ENCODE assay signal across 25 cellular contexts in genomic region chr7:157579425-157579824, GRCh38.
"Had no signal": no experiment of that assay in that cellular context is flagged by ENCODE, and none has a peak within 500 bp of the region (broad histone marks: within the 10 kb centered on the region; RNA-seq: fewer than 3 reads in every experiment).

No MANE protein-coding gene starts in this region.

- H3K9ac ChIP-seq: parathyroid adenoma had no signal

- H3K27ac ChIP-seq: epithelial cell of prostate, esophagus muscularis mucosa, gastrocnemius medialis, heart right ventricle, left ventricle myocardium inferior, lower lobe of right lung, parathyroid adenoma, psoas muscle, right lobe of liver, thoracic aorta, upper lobe of left lung, vagina had no signal

- H3K4me3 ChIP-seq: esophagus muscularis mucosa, gastrocnemius medialis, heart right ventricle, left ventricle myocardium inferior, lower lobe of right lung, psoas muscle, right lobe of liver, thoracic aorta, upper lobe of left lung, vagina had no signal

- H3K79me2 ChIP-seq: parathyroid adenoma had no signal

- H3K9me3 ChIP-seq: esophagus muscularis mucosa, gastrocnemius medialis, heart right ventricle, left ventricle myocardium inferior, lower lobe of right lung, psoas muscle, right lobe of liver, thoracic aorta, upper lobe of left lung, vagina had no signal

- ATAC-seq: effector memory CD8-positive, alpha-beta T cell; gastrocnemius medialis; heart right ventricle; lower lobe of right lung; psoas muscle; right lobe of liver; stimulated activated naive B cell treated with anti-CD40 and anti-IgM and Interleukin-4, amounts not matched to agents 10 μg/mL and 1 μg/mL and 100 μg/mL, for 72 hours; stimulated activated naive CD8-positive, alpha-beta T cell treated with anti-CD3 and anti-CD28 coated beads, Interleukin-15, amount 100 ng/mL, for 72 hours had no signal

- H3K4me1 ChIP-seq: esophagus muscularis mucosa, gastrocnemius medialis, heart right ventricle, left ventricle myocardium inferior, lower lobe of right lung, parathyroid adenoma, psoas muscle, right lobe of liver, upper lobe of left lung had no signal

- H3K36me3 Mint-ChIP-seq: memory B cell, mesothelial cell of epicardium had no signal

- H3K9me3 Mint-ChIP-seq: dendritic cell treated with granulocyte-macrophage colony-stimulating factor and Interleukin-4, amounts not matched to agents 40 ng/mL and 50 ng/mL, for 4 days; effector memory CD8-positive, alpha-beta T cell; mesothelial cell of epicardium; nephron progenitor cell; stimulated activated naive B cell treated with anti-CD40 and anti-IgM and Interleukin-4, amounts not matched to agents 10 μg/mL and 1 μg/mL and 100 μg/mL, for 72 hours; stimulated activated naive CD8-positive, alpha-beta T cell treated with anti-CD3 and anti-CD28 coated beads, Interleukin-15, amount 100 ng/mL, for 72 hours had no signal

- FAIRE-seq: islet of Langerhans had no signal

- H3K27ac Mint-ChIP-seq: dendritic cell treated with granulocyte-macrophage colony-stimulating factor and Interleukin-4, amounts not matched to agents 40 ng/mL and 50 ng/mL, for 4 days; effector memory CD8-positive, alpha-beta T cell; memory B cell; mesothelial cell of epicardium; nephron progenitor cell; stimulated activated naive B cell treated with anti-CD40 and anti-IgM and Interleukin-4, amounts not matched to agents 10 μg/mL and 1 μg/mL and 100 μg/mL, for 72 hours; stimulated activated naive CD8-positive, alpha-beta T cell treated with anti-CD3 and anti-CD28 coated beads, Interleukin-15, amount 100 ng/mL, for 72 hours had no signal

- H3K4me3 Mint-ChIP-seq: dendritic cell treated with granulocyte-macrophage colony-stimulating factor and Interleukin-4, amounts not matched to agents 40 ng/mL and 50 ng/mL, for 4 days; effector memory CD8-positive, alpha-beta T cell; memory B cell; mesothelial cell of epicardium; nephron progenitor cell; stimulated activated naive B cell treated with anti-CD40 and anti-IgM and Interleukin-4, amounts not matched to agents 10 μg/mL and 1 μg/mL and 100 μg/mL, for 72 hours; stimulated activated naive CD8-positive, alpha-beta T cell treated with anti-CD3 and anti-CD28 coated beads, Interleukin-15, amount 100 ng/mL, for 72 hours had no signal

- H3K4me1 Mint-ChIP-seq: memory B cell, mesothelial cell of epicardium had no signal

- H2AFZ ChIP-seq: parathyroid adenoma had no signal

- H3K36me3 ChIP-seq: esophagus muscularis mucosa, gastrocnemius medialis, heart right ventricle, left ventricle myocardium inferior, lower lobe of right lung, right lobe of liver, thoracic aorta, upper lobe of left lung, vagina had no signal

- DNase-seq: effector memory CD8-positive, alpha-beta T cell; gastrocnemius medialis; heart right ventricle; hypothalamus; left ventricle myocardium inferior; lower lobe of right lung; nephron progenitor cell; psoas muscle; retina; right lobe of liver; stimulated activated CD4-positive, alpha-beta T cell treated with anti-CD3 and anti-CD28 coated beads, Interleukin-15, amount 100 ng/mL, for 24 hours; stimulated activated CD4-positive, alpha-beta T cell treated with anti-CD3 and anti-CD28 coated beads, Interleukin-1b, Interleukin-23, amount 100 ng/mL, for 48 hours; stimulated activated CD4-positive, alpha-beta T cell treated with anti-CD3 and anti-CD28 coated beads, Interleukin-4, amount 100 ng/mL, for 4 hours; stimulated activated naive B cell treated with anti-CD40 and anti-IgM and Interleukin-4, amounts not matched to agents 10 μg/mL and 1 μg/mL and 100 μg/mL, for 72 hours; stimulated activated naive CD8-positive, alpha-beta T cell treated with anti-CD3 and anti-CD28 coated beads, Interleukin-15, amount 100 ng/mL, for 72 hours; upper lobe of left lung had no signal

- H3K27me3 ChIP-seq: right lobe of liver, upper lobe of left lung, vagina had no signal
